ENCODE assay signal across 1 cellular context in genomic region chr15:94286581-94286980, GRCh38.
TF ChIP-seq lines count a peak whose summit lies in the region.

No MANE protein-coding gene starts in this region.

TF ChIP-seq in endothelial cell of umbilical vein, 7 proteins besides CTCF, POLR2A, EP300 and RAD21 (continued from another document):
- TF ChIP-seq JUN (IDR thresholded peaks at IDR 0.05; ENCODE audit: borderline replicate concordance, insufficient read depth, insufficient read length, low read depth) (no peak), FOS (IDR thresholded peaks at IDR 0.05; ENCODE audit: borderline replicate concordance, insufficient read depth, low read length) (no peak), MAX (IDR thresholded peaks at IDR 0.05; ENCODE audit: insufficient read depth, insufficient read length) (no peak), GATA2 (IDR thresholded peaks at IDR 0.05; ENCODE audit: insufficient read depth, insufficient read length, low read depth, low read length) (no peak)
